29 cellular contexts compared by ENCODE assay signal in genomic region chr2:185507703-185508102, GRCh38.
DNase-seq lines count a peak whose midpoint lies in the region; ATAC-seq, FAIRE-seq and TF ChIP-seq lines count a peak whose summit lies in the region.
"Had no signal": no experiment of that assay in that cellular context is flagged by ENCODE, and none has a peak within 500 bp of the region (broad histone marks: within the 10 kb centered on the region; RNA-seq: fewer than 3 reads in every experiment).

No MANE protein-coding gene starts in this region.

- ATAC-seq in HG03457 (IDR thresholded peaks at IDR 0.05; ENCODE audit: unreplicated experiment) = no peak
- ATAC-seq: activated CD8-positive, alpha-beta T cell treated with anti-CD3 and anti-CD28 coated beads, Interleukin-2, amount 10 ng/mL, durations not matched to agents 7 days and 5 days; effector memory CD8-positive, alpha-beta T cell; left ventricle myocardium superior; naive thymus-derived CD8-positive, alpha-beta T cell had no signal

- peaks cover 14% of the 10 kb centered on the region for H3K9me3 Mint-ChIP-seq in glutamatergic neuron (ENCODE audit: unreplicated experiment)

- H3K36me3 ChIP-seq in HAP-1 (replicated peaks) = no peaks in the 10 kb centered on the region
- H3K36me3 ChIP-seq: brain microvascular endothelial cell, colonic mucosa, esophagus muscularis mucosa, Peyer's patch, right atrium auricular region, SJSA1, spleen had no signal

- peaks cover 3% of the 10 kb centered on the region; the same call in 1 of the 2 replicates for H3K9me3 ChIP-seq in HAP-1
- H3K9me3 ChIP-seq: SJSA1 had no signal

- no peak overlapping the region for H3K4me3 ChIP-seq in HAP-1
- H3K4me3 ChIP-seq: colonic mucosa, esophagus muscularis mucosa, Peyer's patch, right atrium auricular region, SJSA1, spleen had no signal

- peaks cover 21% of the 10 kb centered on the region for H3K36me3 Mint-ChIP-seq in glutamatergic neuron (ENCODE audit: unreplicated experiment)
- H3K36me3 Mint-ChIP-seq: stimulated activated naive B cell treated with anti-CD40 and anti-IgM and Interleukin-4, amounts not matched to agents 10 μg/mL and 1 μg/mL and 100 μg/mL, for 72 hours had no signal

- FAIRE-seq in GM19239 (lab: Jason Lieb, UNC) = no peak
- FAIRE-seq: urothelium cell line had no signal

- H3K27me3 Mint-ChIP-seq in glutamatergic neuron (ENCODE audit: unreplicated experiment) = no peaks in the 10 kb centered on the region
- H3K27me3 Mint-ChIP-seq: effector memory CD8-positive, alpha-beta T cell; naive thymus-derived CD8-positive, alpha-beta T cell; stimulated activated naive B cell treated with anti-CD40 and anti-IgM and Interleukin-4, amounts not matched to agents 10 μg/mL and 1 μg/mL and 100 μg/mL, for 72 hours had no signal

- no peak for TF ChIP-seq CTCF in glutamatergic neuron (IDR thresholded peaks at IDR 0.05; ENCODE audit: partially characterized antibody, unreplicated experiment)

- H3K4me1 ChIP-seq in HAP-1 = no peaks in the 10 kb centered on the region
- H3K4me1 ChIP-seq: colonic mucosa, esophagus muscularis mucosa, Peyer's patch, right atrium auricular region, SJSA1, spleen had no signal

- in situ Hi-C loops in HAP-1 (cut with MboI; ENCODE audit: low sequenced_read_pairs) = loop anchor here (25.0 kb wide), 1 partner anchor 230 kb away; the partner anchor contains the start of gene FSIP2

- peaks cover 18% of the 10 kb centered on the region for H3K4me1 Mint-ChIP-seq in glutamatergic neuron (ENCODE audit: low read depth, unreplicated experiment)
- H3K4me1 Mint-ChIP-seq: naive thymus-derived CD8-positive, alpha-beta T cell; stimulated activated naive B cell treated with anti-CD40 and anti-IgM and Interleukin-4, amounts not matched to agents 10 μg/mL and 1 μg/mL and 100 μg/mL, for 72 hours had no signal

- H3K27ac Mint-ChIP-seq in glutamatergic neuron (ENCODE audit: unreplicated experiment) = peak overlapping the region; percentile 95
- H3K27ac Mint-ChIP-seq: activated CD8-positive, alpha-beta T cell treated with anti-CD3 and anti-CD28 coated beads, Interleukin-2, amount 10 ng/mL, durations not matched to agents 7 days and 5 days; effector memory CD8-positive, alpha-beta T cell; naive thymus-derived CD8-positive, alpha-beta T cell; stimulated activated naive B cell treated with anti-CD40 and anti-IgM and Interleukin-4, amounts not matched to agents 10 μg/mL and 1 μg/mL and 100 μg/mL, for 72 hours had no signal

- H3K4me3 Mint-ChIP-seq in glutamatergic neuron (ENCODE audit: unreplicated experiment) = peak overlapping the region; percentile 74
- H3K4me3 Mint-ChIP-seq: activated CD8-positive, alpha-beta T cell treated with anti-CD3 and anti-CD28 coated beads, Interleukin-2, amount 10 ng/mL, durations not matched to agents 7 days and 5 days; effector memory CD8-positive, alpha-beta T cell; naive thymus-derived CD8-positive, alpha-beta T cell; stimulated activated naive B cell treated with anti-CD40 and anti-IgM and Interleukin-4, amounts not matched to agents 10 μg/mL and 1 μg/mL and 100 μg/mL, for 72 hours had no signal

- H3K27me3 ChIP-seq in HAP-1 (ENCODE audit: low read depth) = no peaks in the 10 kb centered on the region
- H3K27me3 ChIP-seq: brain microvascular endothelial cell, colonic mucosa, esophagus muscularis mucosa, Peyer's patch, right atrium auricular region, SJSA1, spleen had no signal

- DNase-seq in NCI-H1105 (lab: John Stamatoyannopoulos, UW) = peak; percentile 6
- DNase-seq in NCI-H1105 treated with DMSO at 0.1 percent for 48 hours (lab: John Stamatoyannopoulos, UW) = no peak
- DNase-seq in HAP-1 (ENCODE audit: low spot score in 2 of 2) = peak; percentile 48 to 53
- peak; percentile 85 for DNase-seq in NCI-H345 (lab: John Stamatoyannopoulos, UW)
- DNase-seq in glutamatergic neuron = peak; percentile 23
- no peak for DNase-seq in GM19239 (ENCODE audit: insufficient read length, low spot score)
- no peak for DNase-seq in HUDEP-2 (lab: John Stamatoyannopoulos, UW; ENCODE audit: unreplicated experiment in 76 of 76)
- DNase-seq: activated CD8-positive, alpha-beta T cell treated with anti-CD3 and anti-CD28 coated beads, Interleukin-2, amount 10 ng/mL, durations not matched to agents 7 days and 5 days; AML-193; brain microvascular endothelial cell; colonic mucosa; effector memory CD8-positive, alpha-beta T cell; H7; hippocampal formation; left ventricle myocardium superior; midbrain; naive thymus-derived CD8-positive, alpha-beta T cell; NCI-H146; NCI-H510A; Peyer's patch; spleen; stimulated activated CD4-positive, alpha-beta T cell treated with anti-CD3 and anti-CD28 coated beads, Interleukin-4, amount 100 ng/mL, for 1 hour; stimulated activated naive B cell treated with anti-CD40 and anti-IgM and Interleukin-4, amounts not matched to agents 10 μg/mL and 1 μg/mL and 100 μg/mL, for 72 hours; T-helper 2 cell had no signal

Comparison
In these comparisons a context has a peak if more than half of its experiments do, and no peak if none do; other contexts are left out.
1. DNase-seq: peak in NCI-H1105 (single experiment), HAP-1 (2 of 2), NCI-H345 (single experiment) and glutamatergic neuron (single experiment); none in NCI-H1105 treated with DMSO at 0.1 percent for 48 hours (single experiment), GM19239 (single experiment) and HUDEP-2 (0 of 76).